In genomic region chr3:161409069-161409468, GRCh38 we compare ENCODE assay signal across 8 cellular contexts. TPM values are rescaled to one million over a fixed set of nuclear protein-coding genes. Genes with fewer than 3 reads are reported as not detected.
A peak's percentile ranks its signal among the peaks of the same experiment; 100 is the strongest.
DNase-seq lines count a peak whose midpoint lies in the region; ATAC-seq and TF ChIP-seq lines count a peak whose summit lies in the region.

No MANE protein-coding gene starts in this region.

- peak; percentile 48 for ATAC-seq in CD8-positive, alpha-beta T cell
- ATAC-seq in GM19043 (IDR thresholded peaks at IDR 0.05; ENCODE audit: low read depth, unreplicated experiment), result peak; percentile 42
- peak; percentile 70 for ATAC-seq in esophagus mucosa
- no peak for ATAC-seq in left colon

- peaks cover 25% of the 10 kb centered on the region for H3K4me1 Mint-ChIP-seq in CD8-positive, alpha-beta T cell (ENCODE audit: low read depth)
- peaks cover 57% of the 10 kb centered on the region for H3K4me1 Mint-ChIP-seq in progenitor cell of endocrine pancreas (ENCODE audit: low read depth)

- no peaks in the 10 kb centered on the region for H3K36me3 Mint-ChIP-seq in CD8-positive, alpha-beta T cell
- H3K36me3 Mint-ChIP-seq in progenitor cell of endocrine pancreas (ENCODE audit: insufficient read depth), result no peaks in the 10 kb centered on the region

- TF ChIP-seq CTCF in CD8-positive, alpha-beta T cell (IDR thresholded peaks at IDR 0.05), result peak; percentile 77
- TF ChIP-seq CTCF in progenitor cell of endocrine pancreas (IDR thresholded peaks at IDR 0.05; ENCODE audit: unreplicated experiment), result peak; percentile 73

- H3K4me1 ChIP-seq in CD8-positive, alpha-beta T cell (ENCODE audit: insufficient read depth, low read length), result peaks cover 17% of the 10 kb centered on the region

- no peak overlapping the region for H3K27ac ChIP-seq in CD8-positive, alpha-beta T cell (ENCODE audit: low read depth, low read length)

- DNase-seq in CD8-positive, alpha-beta T cell, result peak in 2 of 7 experiments; percentile 39 to 44
- DNase-seq in NCI-H1092 (lab: John Stamatoyannopoulos, UW), result peak; percentile 27
- peak; percentile 54 for DNase-seq in SW480 (ENCODE audit: low spot score)
- DNase-seq in progenitor cell of endocrine pancreas (ENCODE audit: low spot score, unreplicated experiment), result no peak
- no peak for DNase-seq in left colon
- no peak for DNase-seq in posterior vena cava (ENCODE audit: low spot score)

- H3K27ac Mint-ChIP-seq in CD8-positive, alpha-beta T cell, result no peak overlapping the region
- H3K27ac Mint-ChIP-seq in progenitor cell of endocrine pancreas, result no peak overlapping the region

- H3K9me3 ChIP-seq in CD8-positive, alpha-beta T cell (ENCODE audit: low read length), result no peaks in the 10 kb centered on the region

- CTCF ChIA-PET in CD8-positive, alpha-beta T cell (lab: Charles Lee), result interaction anchor here (0.6 to 6.0 kb wide), 24 partner anchors 9 to 188 kb away, joined by 3 to 82 read pairs (median 6); partner anchors contain the start of genes NMD3 and SPTSSB

- H3K36me3 ChIP-seq in CD8-positive, alpha-beta T cell (ENCODE audit: insufficient read depth, low read length), result no peaks in the 10 kb centered on the region

- POLR2A ChIA-PET in CD8-positive, alpha-beta T cell (lab: Charles Lee), result interaction anchor here (1.0 kb wide), 1 partner anchor 14 kb away, joined by 3 read pairs; no protein-coding TSS in a partner anchor

- H3K4me3 Mint-ChIP-seq in CD8-positive, alpha-beta T cell, result no peak overlapping the region
- no peak overlapping the region for H3K4me3 Mint-ChIP-seq in progenitor cell of endocrine pancreas (ENCODE audit: low read depth)

- intact Hi-C loops in CD8-positive, alpha-beta T cell (cut with DNase I, micrococcal nuclease), result loop anchor here (1.0 to 10.0 kb wide), 6 partner anchors 37 to 312 kb away; partner anchors contain the start of gene SPTSSB (in 1 of the 2)
- intact Hi-C loops in left colon (cut with DNase I, micrococcal nuclease), result no loop called here
- intact Hi-C loops in posterior vena cava (cut with DNase I), result no loop called here

- H3K27me3 Mint-ChIP-seq in CD8-positive, alpha-beta T cell (ENCODE audit: low read depth), result peaks cover 6% of the 10 kb centered on the region
- no peaks in the 10 kb centered on the region for H3K27me3 Mint-ChIP-seq in progenitor cell of endocrine pancreas

- no peaks in the 10 kb centered on the region for H3K27me3 ChIP-seq in CD8-positive, alpha-beta T cell (ENCODE audit: insufficient read depth, low read length)

- peaks cover 4% of the 10 kb centered on the region for H3K9me3 Mint-ChIP-seq in CD8-positive, alpha-beta T cell
- H3K9me3 Mint-ChIP-seq in progenitor cell of endocrine pancreas (ENCODE audit: low read depth), result peaks cover 5% of the 10 kb centered on the region

- H3K4me3 ChIP-seq in CD8-positive, alpha-beta T cell (ENCODE audit: low read depth, low read length), result no peak overlapping the region

RNA-seq across cellular contexts. Expression of gene SPTSSB, which starts 37.8 kb away (rescaled TPM):
- not detected for total RNA-seq in CD8-positive, alpha-beta T cell
- total RNA-seq in esophagus mucosa (3.2 TPM), progenitor cell of endocrine pancreas (28.0 and 30.1 TPM in 2 replicates), left colon (1 to 10 TPM in 1 of 2 donors, under 1 TPM in 1; 0.98 to 1.1 TPM), posterior vena cava (not detected)

Comparison
In these comparisons a context has a peak if more than half of its experiments do, and no peak if none do; other contexts are left out.
1. DNase-seq: peak in NCI-H1092 (single experiment) and SW480 (single experiment); none in progenitor cell of endocrine pancreas (single experiment), left colon (0 of 2) and posterior vena cava (single experiment).
2. intact Hi-C loops: an anchor here in CD8-positive, alpha-beta T cell (1.0 to 10.0 kb wide); none called in left colon and posterior vena cava.